Comparison of ENCODE assay signal across 8 cellular contexts in genomic region chr3:194686816-194687637, GRCh38. TPM values are rescaled to one million over a fixed set of nuclear protein-coding genes. Genes with fewer than 3 reads are reported as not detected.
DNase-seq lines count a peak whose midpoint lies in the region; ATAC-seq and TF ChIP-seq lines count a peak whose summit lies in the region.

No MANE protein-coding gene starts in this region.

- CTCF ChIA-PET in AG04450 (lab: Charles Lee) = interaction anchor here (0.6 to 2.2 kb wide), 12 partner anchors 41 to 583 kb away, joined by 3 to 10 read pairs (median 4); partner anchors contain the start of gene XXYLT1

- no peaks in the 10 kb centered on the region for H3K36me3 ChIP-seq in SU-DHL-6 (ENCODE audit: low read length)

- TF ChIP-seq POLR2A in GM15510 (IDR thresholded peaks at IDR 0.05; ENCODE audit: borderline replicate concordance, extremely low read depth, insufficient read length) = peak; percentile 16

- peak overlapping the region; percentile 78 for H3K27ac Mint-ChIP-seq in chondrocyte (ENCODE audit: unreplicated experiment)

- H3K27me3 Mint-ChIP-seq in chondrocyte (ENCODE audit: low read depth) = no peaks in the 10 kb centered on the region

- H3K4me3 ChIP-seq in AG04450 (ENCODE audit: low read depth, low read length) (peak overlapping the region; percentile 74), SU-DHL-6 (ENCODE audit: insufficient read depth, low read length, poor library complexity, severe bottlenecking) (peak overlapping the region; percentile 60)

- TF ChIP-seq CTCF in AG04450 (IDR thresholded peaks at IDR 0.05; ENCODE audit: low read depth, low read length) (no peak; the same call in 1 of the 2 replicates), SU-DHL-6 (IDR thresholded peaks at IDR 0.05; ENCODE audit: insufficient read depth, low read length, poor library complexity, severe bottlenecking) (no peak), chondrocyte (IDR thresholded peaks at IDR 0.05) (no peak)

- H3K4me2 ChIP-seq in SU-DHL-6 (ENCODE audit: low read depth, low read length, poor library complexity, severe bottlenecking) = peak overlapping the region; percentile 74

- H3K36me3 Mint-ChIP-seq in chondrocyte (ENCODE audit: low read depth) = peaks cover 3% of the 10 kb centered on the region

- H3K4me3 Mint-ChIP-seq in chondrocyte (ENCODE audit: unreplicated experiment) = peak overlapping the region; percentile 91

- H3F3A ChIP-seq in SU-DHL-6 (ENCODE audit: insufficient read depth) = peaks cover 24% of the 10 kb centered on the region

- no peaks in the 10 kb centered on the region for H4K20me1 ChIP-seq in SU-DHL-6 (ENCODE audit: low read depth, low read length)

- H3K4me1 Mint-ChIP-seq in chondrocyte (ENCODE audit: low read depth) = peaks cover 66% of the 10 kb centered on the region

- H3K9me2 ChIP-seq in SU-DHL-6 (replicated peaks; ENCODE audit: insufficient read depth, low read length) = no peaks in the 10 kb centered on the region

- H2AFZ ChIP-seq in SU-DHL-6 (ENCODE audit: low read depth, low read length, severe bottlenecking) = no peak overlapping the region

- no peak for DNase-seq in AG04450 (ENCODE audit: low read depth, low spot score)
- no peak for DNase-seq in chondrocyte (ENCODE audit: low spot score)
- peak; percentile 65 for DNase-seq in left kidney (ENCODE audit: low read depth, low spot score)
- peak; percentile 53 for DNase-seq in stimulated activated CD8-positive, alpha-beta memory T cell treated with anti-CD3 and anti-CD28 coated beads, Interleukin-4, amount 100 ng/mL, for 48 hours
- no peak for DNase-seq in KG1 (lab: John Stamatoyannopoulos, UW)

- H3K79me2 ChIP-seq in SU-DHL-6 (ENCODE audit: insufficient read depth, low read length) = no peaks in the 10 kb centered on the region

- H3K9me3 ChIP-seq in AG04450 (ENCODE audit: control insufficient read depth, insufficient read depth, low read length) (no peaks in the 10 kb centered on the region; the same call in 1 of the 2 replicates), SU-DHL-6 (ENCODE audit: insufficient read depth, low read length) (no peaks in the 10 kb centered on the region)

- ATAC-seq in HG02870 (IDR thresholded peaks at IDR 0.05; ENCODE audit: unreplicated experiment) = no peak

- peak overlapping the region; percentile 59 for H3K9ac ChIP-seq in SU-DHL-6 (ENCODE audit: low read length)

- no peaks in the 10 kb centered on the region for H3K9me3 Mint-ChIP-seq in chondrocyte (ENCODE audit: low read depth)

- POLR2A ChIA-PET in AG04450 (lab: Yijun Ruan, JAX) = interaction anchor here (0.5 to 4.5 kb wide), 20 partner anchors 13 to 584 kb away, joined by 3 to 32 read pairs (median 4); partner anchors contain the start of genes LSG1 and XXYLT1

- no peaks in the 10 kb centered on the region for H3K27me3 ChIP-seq in AG04450 (ENCODE audit: control insufficient read depth, insufficient read depth, low read length)
- H3K27me3 ChIP-seq in SU-DHL-6 (ENCODE audit: low read length) = no peaks in the 10 kb centered on the region

- H3K27ac ChIP-seq in AG04450 (ENCODE audit: low read depth, low read length) = no peak overlapping the region
- no peak overlapping the region for H3K27ac ChIP-seq in SU-DHL-6 (ENCODE audit: low read depth, low read length)

RNA-seq across cellular contexts. Expression of gene FAM43A, which starts 1.3 kb away (rescaled TPM):
- 7.6 and 8.1 TPM in 2 replicates for polyA plus RNA-seq in AG04450 (2011; rRNA removed)
- 2.9 and 3.3 TPM in 2 replicates for polyA minus RNA-seq in AG04450 (2011; rRNA and poly(A)+ RNA removed)
- total RNA-seq in chondrocyte = 22.8 to 25.3 TPM (median 25.1 TPM) in 3 replicates

RNA-seq across cellular contexts. Expression of gene LSG1, which starts 15.0 kb away (rescaled TPM):
- polyA plus RNA-seq in AG04450 (2011; rRNA removed) = 30.2 and 34.0 TPM in 2 replicates
- 45.2 and 48.7 TPM in 2 replicates for polyA minus RNA-seq in AG04450 (2011; rRNA and poly(A)+ RNA removed)
- total RNA-seq in chondrocyte = 20.4 to 30.2 TPM (median 22.5 TPM) in 3 replicates

RNA-seq across cellular contexts. Expression of gene TMEM44, which starts 53.8 kb away (rescaled TPM):
- polyA plus RNA-seq in AG04450 (2011; rRNA removed) = 14.0 and 16.8 TPM in 2 replicates
- polyA minus RNA-seq in AG04450 (2011; rRNA and poly(A)+ RNA removed) = 15.5 and 17.5 TPM in 2 replicates
- total RNA-seq in chondrocyte = 14.5 to 25.1 TPM (median 25.0 TPM) in 3 replicates

Comparison
In these comparisons a context has a peak if more than half of its experiments do, and no peak if none do; other contexts are left out.
1. DNase-seq: peak in left kidney (single experiment) and stimulated activated CD8-positive, alpha-beta memory T cell treated with anti-CD3 and anti-CD28 coated beads, Interleukin-4, amount 100 ng/mL, for 48 hours (single experiment); none in AG04450 (single experiment), chondrocyte (single experiment) and KG1 (single experiment).